8 cellular contexts compared by ENCODE assay signal in the genomic region with DNA sequence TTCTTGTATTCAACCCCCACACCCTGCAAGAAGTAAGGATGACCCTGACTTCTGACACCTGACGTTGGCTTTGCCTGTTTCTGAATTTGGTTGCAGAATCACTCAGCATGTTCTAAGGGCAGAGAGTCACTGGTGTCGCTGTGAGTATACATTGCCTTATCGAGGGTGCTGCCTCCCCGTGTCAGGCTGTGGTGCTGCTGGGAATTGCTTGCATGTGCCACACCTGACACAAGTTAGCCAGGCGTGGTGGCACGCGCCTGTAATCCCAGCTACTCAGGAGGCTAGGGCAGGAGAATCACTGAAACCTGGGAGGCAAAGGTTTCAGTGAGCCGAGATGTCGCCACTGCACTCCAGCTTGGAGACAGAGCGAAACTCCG. TPM values are rescaled to one million over a fixed set of nuclear protein-coding genes. Genes with fewer than 3 reads are reported as not detected.
DNase-seq lines count a peak whose midpoint lies in the region; ATAC-seq and TF ChIP-seq lines count a peak whose summit lies in the region.

No MANE protein-coding gene starts in this region.

- H3K4me1 ChIP-seq in testis, result peaks cover 7% of the 10 kb centered on the region

- peaks cover 31% of the 10 kb centered on the region for H3K27me3 Mint-ChIP-seq in activated CD8-positive, alpha-beta memory T cell treated with anti-CD3 and anti-CD28 coated beads, Interleukin-2, amount 10 ng/mL, durations not matched to agents 7 days and 5 days

- TF ChIP-seq POLR2A in testis (IDR thresholded peaks at IDR 0.05), result no peak

- no peak for TF ChIP-seq CTCF in testis (IDR thresholded peaks at IDR 0.05)

- H3K27ac Mint-ChIP-seq in activated CD8-positive, alpha-beta memory T cell treated with anti-CD3 and anti-CD28 coated beads, Interleukin-2, amount 10 ng/mL, durations not matched to agents 7 days and 5 days, result peak overlapping the region; percentile 52

- no peaks in the 10 kb centered on the region for H3K27me3 ChIP-seq in testis

- no peak overlapping the region for H3K27ac ChIP-seq in testis

- CTCF ChIA-PET in activated CD8-positive, alpha-beta memory T cell treated with anti-CD3 and anti-CD28 coated beads, Interleukin-2, amount 10 ng/mL, durations not matched to agents 7 days and 5 days (lab: Charles Lee), result interaction anchor here (0.7 to 3.7 kb wide), 6 partner anchors 12 to 251 kb away, joined by 3 to 32 read pairs (median 4); partner anchors contain the start of gene PDE9A

- 55 to 67% methylated on average over 7 to 11 of the region's 11 CpGs for WGBS in testis, 2 donors

- H3K9me3 Mint-ChIP-seq in activated CD8-positive, alpha-beta memory T cell treated with anti-CD3 and anti-CD28 coated beads, Interleukin-2, amount 10 ng/mL, durations not matched to agents 7 days and 5 days (ENCODE audit: low read depth), result no peaks in the 10 kb centered on the region

- peaks cover 35% of the 10 kb centered on the region for H3K4me1 Mint-ChIP-seq in activated CD8-positive, alpha-beta memory T cell treated with anti-CD3 and anti-CD28 coated beads, Interleukin-2, amount 10 ng/mL, durations not matched to agents 7 days and 5 days

- H3K4me3 ChIP-seq in testis, result no peak overlapping the region

- H3K36me3 Mint-ChIP-seq in activated CD8-positive, alpha-beta memory T cell treated with anti-CD3 and anti-CD28 coated beads, Interleukin-2, amount 10 ng/mL, durations not matched to agents 7 days and 5 days, result peaks cover 1% of the 10 kb centered on the region

- ATAC-seq in left ventricle myocardium superior (no peak), Right ventricle myocardium inferior (no peak)
- peak; percentile 88 for ATAC-seq in activated CD8-positive, alpha-beta memory T cell treated with anti-CD3 and anti-CD28 coated beads, Interleukin-2, amount 10 ng/mL, durations not matched to agents 7 days and 5 days

- H3K36me3 ChIP-seq in testis (ENCODE audit: low read depth, missing control alignments), result no peaks in the 10 kb centered on the region

- H3K9me3 ChIP-seq in testis, result no peaks in the 10 kb centered on the region

- peak overlapping the region; percentile 10 for H3K4me3 Mint-ChIP-seq in activated CD8-positive, alpha-beta memory T cell treated with anti-CD3 and anti-CD28 coated beads, Interleukin-2, amount 10 ng/mL, durations not matched to agents 7 days and 5 days

- DNase-seq in left ventricle myocardium superior (peak; percentile 12), Right ventricle myocardium inferior (ENCODE audit: missing footprints) (no peak), NCI-H524 treated with DMSO at 0.1 percent for 48 hours (lab: John Stamatoyannopoulos, UW) (peak; percentile 27), head of caudate nucleus (peak in 39 of 42 donors; percentile 12 to 75 (median 55)), testis (no peak), SKM-1 (lab: John Stamatoyannopoulos, UW; ENCODE audit: unreplicated experiment) (no peak)
- peak; percentile 85 for DNase-seq in activated CD8-positive, alpha-beta memory T cell treated with anti-CD3 and anti-CD28 coated beads, Interleukin-2, amount 10 ng/mL, durations not matched to agents 7 days and 5 days
- peak; percentile 43 to 53 for DNase-seq in stimulated activated CD4-positive, alpha-beta T cell treated with anti-CD3 and anti-CD28 coated beads, Interleukin-4, amount 100 ng/mL, for 4 hours

- intact Hi-C loops in left ventricle myocardium superior (cut with micrococcal nuclease), result no loop called here
- intact Hi-C loops in Right ventricle myocardium inferior (cut with DNase I), result no loop called here
- intact Hi-C loops in head of caudate nucleus (cut with DNase I), result no loop called here
- intact Hi-C loops in testis (cut with DNase I; ENCODE audit: low total_unique reads), result no loop called here

RNA-seq across cellular contexts. Expression of gene WDR4, which starts 45.9 kb away (rescaled TPM):
- total RNA-seq in left ventricle myocardium superior, result 4.8 TPM
- total RNA-seq in Right ventricle myocardium inferior, result 6.5 TPM
- 10 to 100 TPM; 39.7 to 43.6 TPM for total RNA-seq in activated CD8-positive, alpha-beta memory T cell treated with anti-CD3 and anti-CD28 coated beads, Interleukin-2, amount 10 ng/mL, durations not matched to agents 7 days and 5 days
- 10 to 100 TPM; 24.8 to 24.9 TPM for total RNA-seq in testis
- 14.2 TPM for polyA plus RNA-seq in testis (ENCODE audit: insufficient read depth, low read depth, low replicate concordance)

RNA-seq across cellular contexts. Expression of gene NDUFV3, which starts 59.7 kb away (rescaled TPM):
- total RNA-seq in left ventricle myocardium superior, result 59.3 TPM
- total RNA-seq in Right ventricle myocardium inferior, result 61.0 TPM
- total RNA-seq in activated CD8-positive, alpha-beta memory T cell treated with anti-CD3 and anti-CD28 coated beads, Interleukin-2, amount 10 ng/mL, durations not matched to agents 7 days and 5 days, result 10 to 100 TPM; 27.1 to 31.9 TPM
- 10 to 100 TPM; 37.8 to 53.3 TPM for total RNA-seq in testis
- polyA plus RNA-seq in testis (ENCODE audit: insufficient read depth, low read depth, low replicate concordance), result 35.2 TPM

Comparison
In these comparisons a context has a peak if more than half of its experiments do, and no peak if none do; other contexts are left out.
1. DNase-seq: peak in left ventricle myocardium superior (single experiment), NCI-H524 treated with DMSO at 0.1 percent for 48 hours (single experiment), activated CD8-positive, alpha-beta memory T cell treated with anti-CD3 and anti-CD28 coated beads, Interleukin-2, amount 10 ng/mL, durations not matched to agents 7 days and 5 days (single experiment), head of caudate nucleus (39 of 42) and stimulated activated CD4-positive, alpha-beta T cell treated with anti-CD3 and anti-CD28 coated beads, Interleukin-4, amount 100 ng/mL, for 4 hours (2 of 2); none in Right ventricle myocardium inferior (single experiment), testis (single experiment) and SKM-1 (single experiment).